ENCODE assay signal across 15 cellular contexts in the genomic region with DNA sequence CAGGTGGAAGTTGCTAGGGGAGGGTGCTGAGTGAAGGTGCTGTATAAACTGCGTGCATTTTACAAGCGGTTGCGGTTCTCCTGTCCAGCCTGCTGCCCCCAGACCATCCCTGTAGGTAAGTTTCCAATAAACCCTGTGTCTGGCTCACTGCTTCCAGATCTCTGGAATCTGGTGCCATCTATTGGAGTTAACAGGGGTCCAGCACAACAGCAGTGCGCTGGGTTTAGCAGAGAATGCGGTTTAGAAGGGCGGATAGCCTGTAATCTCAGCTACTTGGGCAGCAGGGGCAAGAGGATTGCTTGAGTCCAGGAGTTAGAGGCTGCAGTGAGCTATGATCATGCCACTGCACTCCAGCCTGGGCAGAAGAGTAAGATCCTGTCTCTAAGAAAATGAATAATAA. TPM values are rescaled to one million over a fixed set of nuclear protein-coding genes. Genes with fewer than 3 reads are reported as not detected.
DNase-seq lines count a peak whose midpoint lies in the region; TF ChIP-seq lines count a peak whose summit lies in the region.
"Had no signal": no experiment of that assay in that cellular context is flagged by ENCODE, and none has a peak within 500 bp of the region (broad histone marks: within the 10 kb centered on the region; RNA-seq: fewer than 3 reads in every experiment).

No MANE protein-coding gene starts in this region.

- H3K9me3 Mint-ChIP-seq in osteocyte (ENCODE audit: unreplicated experiment) = no peaks in the 10 kb centered on the region
- H3K9me3 Mint-ChIP-seq: CD4-positive, CD25-positive, alpha-beta regulatory T cell; memory B cell had no signal

- no peak overlapping the region for H3K4me3 Mint-ChIP-seq in osteocyte (ENCODE audit: unreplicated experiment)
- H3K4me3 Mint-ChIP-seq: memory B cell had no signal

- no peak overlapping the region for H3K4me3 ChIP-seq in epithelial cell of proximal tubule (ENCODE audit: low read depth, low read length)
- H3K4me3 ChIP-seq: body of pancreas had no signal

- peak; percentile 26 for DNase-seq in DMS 273 (lab: John Stamatoyannopoulos, UW; ENCODE audit: unreplicated experiment)
- DNase-seq in DMS 273 treated with DMSO at 0.1 percent for 48 hours (lab: John Stamatoyannopoulos, UW) = no peak
- DNase-seq in NCI-H526 (lab: John Stamatoyannopoulos, UW) = peak; percentile 22 to 64
- no peak for DNase-seq in epithelial cell of proximal tubule (ENCODE audit: low read depth)
- DNase-seq in osteocyte (ENCODE audit: extremely low spot score, unreplicated experiment) = no peak
- no peak for DNase-seq in NOMO-1 treated with dmso at 0.1 percent for 144 hours (lab: John Stamatoyannopoulos, UW; ENCODE audit: unreplicated experiment)
- no peak for DNase-seq in A172 (ENCODE audit: low spot score)
- DNase-seq in ecto neural progenitor cell (ENCODE audit: low spot score) = no peak
- DNase-seq: 8988T; body of pancreas; CD4-positive, CD25-positive, alpha-beta regulatory T cell; effector memory CD4-positive, alpha-beta T cell; foreskin melanocyte; NCI-H226 had no signal

- no peaks in the 10 kb centered on the region for H3K27me3 Mint-ChIP-seq in osteocyte (ENCODE audit: unreplicated experiment)
- H3K27me3 Mint-ChIP-seq: memory B cell had no signal

- peaks cover 11% of the 10 kb centered on the region for H3K4me1 Mint-ChIP-seq in osteocyte (ENCODE audit: unreplicated experiment)

- TF ChIP-seq CTCF in epithelial cell of proximal tubule (conservative IDR thresholded peaks at IDR 0.05; ENCODE audit: low read depth, low read length) (peak; percentile 4), osteocyte (IDR thresholded peaks at IDR 0.05) (peak; percentile 24)

- H3K27ac Mint-ChIP-seq in osteocyte (ENCODE audit: unreplicated experiment) = no peak overlapping the region
- H3K27ac Mint-ChIP-seq: CD4-positive, CD25-positive, alpha-beta regulatory T cell; memory B cell had no signal

- peaks cover 7% of the 10 kb centered on the region for H3K36me3 Mint-ChIP-seq in osteocyte (ENCODE audit: unreplicated experiment)
- H3K36me3 Mint-ChIP-seq: CD4-positive, CD25-positive, alpha-beta regulatory T cell had no signal

RNA-seq across cellular contexts. Expression of gene AACS, which starts 4.9 kb away (rescaled TPM):
- 20.6 and 35.2 TPM in 2 replicates for total RNA-seq in epithelial cell of proximal tubule
- 21.8 and 22.0 TPM in 2 replicates for total RNA-seq in osteocyte
- 26.6 and 32.1 TPM in 2 replicates for total RNA-seq in A172 (2014; rRNA removed; shearing (Covaris generic))

Comparison
In these comparisons a context has a peak if more than half of its experiments do, and no peak if none do; other contexts are left out.
1. DNase-seq: peak in DMS 273 (single experiment) and NCI-H526 (2 of 2); none in DMS 273 treated with DMSO at 0.1 percent for 48 hours (single experiment), epithelial cell of proximal tubule (single experiment), osteocyte (single experiment), NOMO-1 treated with dmso at 0.1 percent for 144 hours (single experiment), A172 (single experiment) and ecto neural progenitor cell (single experiment).